Comparison of ENCODE assay signal across 19 cellular contexts in genomic region chr6:82573200-82573972, GRCh38.
DNase-seq lines count a peak whose midpoint lies in the region; TF ChIP-seq lines count a peak whose summit lies in the region.
"Had no signal": no experiment of that assay in that cellular context is flagged by ENCODE, and none has a peak within 500 bp of the region (broad histone marks: within the 10 kb centered on the region; RNA-seq: fewer than 3 reads in every experiment).

No MANE protein-coding gene starts in this region.

- H4K20me1 ChIP-seq in neural progenitor cell (ENCODE audit: low read depth) = no peaks in the 10 kb centered on the region
- H4K20me1 ChIP-seq: BLaER1 treated with 17β-estradiol and CSF1 and Interleukin-3, amounts not matched to agents 10 nM and 100 nM had no signal

- no peaks in the 10 kb centered on the region for H3F3A ChIP-seq in neural progenitor cell (ENCODE audit: low read depth)

- H3K79me2 ChIP-seq in neural progenitor cell (ENCODE audit: low read depth) = no peaks in the 10 kb centered on the region

- H3K4me2 ChIP-seq in neural progenitor cell = no peak overlapping the region
- H3K4me2 ChIP-seq: BLaER1 treated with 17β-estradiol and CSF1 and Interleukin-3, amounts not matched to agents 10 nM and 100 nM had no signal

- TF ChIP-seq CTCF in neural progenitor cell (IDR thresholded peaks at IDR 0.05) (no peak), GM13977 (IDR thresholded peaks at IDR 0.05; ENCODE audit: extremely low read depth, insufficient read depth, missing control alignments) (no peak)

- no peak overlapping the region for H3K4me3 Mint-ChIP-seq in neural progenitor cell
- H3K4me3 Mint-ChIP-seq: B cell; CD8-positive, alpha-beta T cell; HFFc6; IgD-negative memory B cell had no signal

- H3K9me3 Mint-ChIP-seq in neural progenitor cell = peaks cover 26% of the 10 kb centered on the region

- H2AFZ ChIP-seq in neural progenitor cell (replicated peaks) = no peak overlapping the region

- no peak for TF ChIP-seq POLR2A in erythroblast (IDR thresholded peaks at IDR 0.05; ENCODE audit: low read length)

- peaks cover 19% of the 10 kb centered on the region for H3K4me1 Mint-ChIP-seq in neural progenitor cell
- H3K4me1 Mint-ChIP-seq: B cell, IgD-negative memory B cell had no signal

- peak overlapping the region; percentile 57 for H3K27ac Mint-ChIP-seq in neural progenitor cell
- H3K27ac Mint-ChIP-seq: B cell; CD8-positive, alpha-beta T cell; HFFc6; IgD-negative memory B cell had no signal

- H3K9ac ChIP-seq in neural progenitor cell = no peak overlapping the region
- H3K9ac ChIP-seq: BLaER1 treated with 17β-estradiol and CSF1 and Interleukin-3, amounts not matched to agents 10 nM and 100 nM had no signal

- peaks cover 3% of the 10 kb centered on the region for H3K27me3 Mint-ChIP-seq in neural progenitor cell (ENCODE audit: insufficient read depth, low read depth)
- H3K27me3 Mint-ChIP-seq: B cell, IgD-negative memory B cell had no signal

- in situ Hi-C loops in ACHN (cut with HindIII; ENCODE audit: low pct_ligation_motif_present, low pct_unique_long_range_greater_than_20kb, low sequenced_read_pairs) (no loop called here), GM13977 (cut with MboI; ENCODE audit: low pct_unique_long_range_greater_than_20kb, low sequenced_read_pairs, unreplicated experiment) (no loop called here)

- peaks cover 28% of the 10 kb centered on the region for H3K4me1 ChIP-seq in neural progenitor cell

- H3K4me3 ChIP-seq in neural progenitor cell = no peak overlapping the region
- H3K4me3 ChIP-seq: BLaER1 treated with 17β-estradiol and CSF1 and Interleukin-3, amounts not matched to agents 10 nM and 100 nM had no signal

- H3K27ac ChIP-seq in neural progenitor cell = no peak overlapping the region
- H3K27ac ChIP-seq: BLaER1 treated with 17β-estradiol and CSF1 and Interleukin-3, amounts not matched to agents 10 nM and 100 nM had no signal

- H3K36me3 Mint-ChIP-seq in neural progenitor cell = peaks cover 10% of the 10 kb centered on the region
- H3K36me3 Mint-ChIP-seq: CD8-positive, alpha-beta T cell; IgD-negative memory B cell had no signal

- peaks cover 11% of the 10 kb centered on the region for H3K9me3 ChIP-seq in neural progenitor cell (ENCODE audit: low read depth)

- H3K27me3 ChIP-seq in neural progenitor cell = no peaks in the 10 kb centered on the region
- H3K27me3 ChIP-seq: BLaER1 treated with 17β-estradiol and CSF1 and Interleukin-3, amounts not matched to agents 10 nM and 100 nM had no signal

- H3K36me3 ChIP-seq in neural progenitor cell = no peaks in the 10 kb centered on the region
- H3K36me3 ChIP-seq: BLaER1 treated with 17β-estradiol and CSF1 and Interleukin-3, amounts not matched to agents 10 nM and 100 nM had no signal

- DNase-seq in NCI-H748 (lab: John Stamatoyannopoulos, UW; ENCODE audit: unreplicated experiment) (peak; percentile 30), NCI-H748 treated with DMSO at 0.1 percent for 48 hours (lab: John Stamatoyannopoulos, UW) (no peak), SK-N-DZ (ENCODE audit: low spot score) (peak; percentile 41), neural progenitor cell (ENCODE audit: low spot score) (no peak), ACHN (no peak), erythroblast (lab: John Stamatoyannopoulos, UW) (no peak), GM13977 (ENCODE audit: low spot score) (no peak)
- DNase-seq: 8988T; Calu3; CD8-positive, alpha-beta T cell; DMS 273 treated with DMSO at 0.1 percent for 48 hours; DMS79; GDM1; GOT3; H7; HFFc6 had no signal

Comparison
In these comparisons a context has a peak if more than half of its experiments do, and no peak if none do; other contexts are left out.
1. DNase-seq: peak in NCI-H748 (single experiment) and SK-N-DZ (single experiment); none in NCI-H748 treated with DMSO at 0.1 percent for 48 hours (single experiment), neural progenitor cell (single experiment), ACHN (single experiment), erythroblast (0 of 2) and GM13977 (single experiment).